In genomic region chr17:30477083-30477757, GRCh38 we compare ENCODE assay signal across 8 cellular contexts. TPM values are rescaled to one million over a fixed set of nuclear protein-coding genes. Genes with fewer than 3 reads are reported as not detected.
DNase-seq lines count a peak whose midpoint lies in the region; ATAC-seq and TF ChIP-seq lines count a peak whose summit lies in the region.

GOSR1 (plus strand) TSS chr17:30477408; CDS start chr17:30477434, 26 bp downstream.

- TF ChIP-seq CTCF in Peyer's patch (IDR thresholded peaks at IDR 0.05), result peak; percentile 73 to 90 (median 76)

- H3K27me3 ChIP-seq in Peyer's patch, result no peaks in the 10 kb centered on the region
- no peaks in the 10 kb centered on the region for H3K27me3 ChIP-seq in muscle layer of colon (ENCODE audit: control insufficient read depth in 1 of 2, insufficient read depth in 2 of 2, low read length in 2 of 2)

- H3K9me3 ChIP-seq in Peyer's patch (no peaks in the 10 kb centered on the region), muscle layer of colon (ENCODE audit: low read length) (no peaks in the 10 kb centered on the region)

- peak within 1 kb of the TSS; percentile 97 for H3K9ac ChIP-seq in muscle layer of colon (ENCODE audit: low read length)

- H3K4me1 ChIP-seq in Peyer's patch, result peaks cover 0 to 11% (median 9%) of the 10 kb centered on the region in 4 donors
- H3K4me1 ChIP-seq in muscle layer of colon (ENCODE audit: insufficient read depth, low read length), result peaks cover 15% of the 10 kb centered on the region

- TF ChIP-seq POLR2A in Peyer's patch (IDR thresholded peaks at IDR 0.05), result peak; percentile 34 to 53

- H3K4me3 ChIP-seq in Peyer's patch (peak within 1 kb of the TSS; percentile 76 to 99 (median 93)), muscle layer of colon (ENCODE audit: low read depth in 1 of 2, low read length in 2 of 2) (peak within 1 kb of the TSS; percentile 78 to 97)

- H3K27ac ChIP-seq in Peyer's patch, result peak within 1 kb of the TSS; percentile 86 to 94 (median 90)
- peak within 1 kb of the TSS; percentile 90 for H3K27ac ChIP-seq in muscle layer of colon (ENCODE audit: low read depth, low read length)

- DNase-seq in DMS79 treated with DMSO at 0.1 percent for 48 hours (lab: John Stamatoyannopoulos, UW), result peak; percentile 96
- DNase-seq in KG1 (lab: John Stamatoyannopoulos, UW), result peak; percentile 95
- DNase-seq in Peyer's patch, result peak; percentile 91 to 97 (median 93)
- peak; percentile 91 to 93 for DNase-seq in activated T-cell treated with anti-CD3 and anti-CD28 coated beads, Interleukin-2, amount 50 U/mL, for 48 hours
- DNase-seq in stimulated activated CD8-positive, alpha-beta memory T cell treated with anti-CD3 and anti-CD28 coated beads, Interleukin-7, amount 100 ng/mL, for 24 hours (ENCODE audit: low read depth), result peak; percentile 82

- peaks cover 0 to 30% (median 0%) of the 10 kb centered on the region in 3 donors for H3K36me3 ChIP-seq in Peyer's patch
- peaks cover 16% of the 10 kb centered on the region for H3K36me3 ChIP-seq in muscle layer of colon (ENCODE audit: insufficient read depth, low read length)

- ATAC-seq in GM21717 (IDR thresholded peaks at IDR 0.05; ENCODE audit: unreplicated experiment) (peak; percentile 84), esophagus mucosa (peak; percentile 98)

RNA-seq across cellular contexts. Expression of gene GOSR1, which starts in this region (rescaled TPM):
- total RNA-seq in Peyer's patch (10 to 100 TPM; 28.9 to 55.4 (median 45.9) TPM), esophagus mucosa (31.4 TPM)

Comparison
In these comparisons a context has a peak if more than half of its experiments do, and no peak if none do; other contexts are left out.
1. Peak in every context shown above with its lines: DNase-seq, ATAC-seq, H3K4me3 ChIP-seq and H3K27ac ChIP-seq.